Comparison of ENCODE assay signal across 8 cellular contexts in the genomic region with DNA sequence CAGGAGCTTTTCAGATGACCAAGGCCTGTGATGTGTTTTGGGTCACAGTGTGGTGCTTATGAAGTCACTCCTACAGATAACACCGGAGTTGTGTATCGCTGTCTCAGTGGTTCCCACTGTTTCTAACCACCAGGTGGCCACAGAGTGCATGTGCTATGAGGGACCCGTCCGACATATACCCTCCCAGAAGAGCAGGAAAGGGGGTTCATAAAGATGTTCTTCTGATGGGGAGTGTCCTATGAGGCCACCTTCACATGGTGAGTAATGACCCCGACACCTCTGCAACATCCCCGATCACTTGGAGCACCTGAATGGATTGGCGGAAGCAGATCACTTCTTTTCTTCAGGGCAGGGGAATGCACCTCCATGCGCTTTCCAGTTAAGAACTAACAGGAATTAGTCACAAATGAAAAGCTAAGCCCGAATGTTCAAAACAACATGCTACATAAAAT.
DNase-seq lines count a peak whose midpoint lies in the region; ATAC-seq and TF ChIP-seq lines count a peak whose summit lies in the region.
"Not testable (repeated sequence)": the region's sequence is repeated elsewhere in the genome, so short reads cannot be mapped to it uniquely, and the experiment has no call there.

No MANE protein-coding gene starts in this region.

- not testable (repeated sequence) for H3K9ac ChIP-seq in KMS-11

- H3K4me3 ChIP-seq in GM06990 (replicated peaks; ENCODE audit: low read depth, low read length); KMS-11 (IDR thresholded peaks at IDR 0.05; ENCODE audit: insufficient read depth, low read depth, low read length); upper lobe of right lung: not testable (repeated sequence)

- H3K4me3 Mint-ChIP-seq in activated naive CD8-positive, alpha-beta T cell treated with anti-CD3 and anti-CD28 coated beads, Interleukin-2, amount 10 ng/mL, durations not matched to agents 7 days and 5 days: peak overlapping the region; percentile 57
- H3K4me3 Mint-ChIP-seq in endothelial cell (ENCODE audit: unreplicated experiment); progenitor cell of endocrine pancreas (ENCODE audit: low read depth): not testable (repeated sequence)

- not testable (repeated sequence) for H4K20me1 ChIP-seq in KMS-11 (ENCODE audit: insufficient read depth)

- ATAC-seq in activated CD4-positive, CD25-positive, alpha-beta regulatory T cell treated with anti-CD3 and anti-CD28 coated beads, Interleukin-2, amount 50 U/mL, for 24 hours: peak; percentile 82 to 88
- peak; percentile 67 for ATAC-seq in activated naive CD8-positive, alpha-beta T cell treated with anti-CD3 and anti-CD28 coated beads, Interleukin-2, amount 10 ng/mL, durations not matched to agents 7 days and 5 days (ENCODE audit: low read depth)
- peak; percentile 56 for ATAC-seq in left colon
- peak; percentile 75 for ATAC-seq in upper lobe of right lung

- H2AFZ ChIP-seq in KMS-11 (ENCODE audit: low read depth): peak overlapping the region; percentile 45; the same call in 1 of the 2 replicates

- POLR2A ChIA-PET in activated naive CD8-positive, alpha-beta T cell treated with anti-CD3 and anti-CD28 coated beads, Interleukin-2, amount 10 ng/mL, durations not matched to agents 7 days and 5 days (lab: Charles Lee): interaction anchor here (1.1 kb wide), 1 partner anchor 19 kb away, joined by 3 read pairs; no protein-coding TSS in a partner anchor

- H3K4me1 Mint-ChIP-seq in activated naive CD8-positive, alpha-beta T cell treated with anti-CD3 and anti-CD28 coated beads, Interleukin-2, amount 10 ng/mL, durations not matched to agents 7 days and 5 days: peaks cover 19% of the 10 kb centered on the region
- not testable (repeated sequence) for H3K4me1 Mint-ChIP-seq in endothelial cell (ENCODE audit: unreplicated experiment); progenitor cell of endocrine pancreas (ENCODE audit: low read depth)

- not testable (repeated sequence) for H3K9me3 Mint-ChIP-seq in activated naive CD8-positive, alpha-beta T cell treated with anti-CD3 and anti-CD28 coated beads, Interleukin-2, amount 10 ng/mL, durations not matched to agents 7 days and 5 days; endothelial cell (ENCODE audit: unreplicated experiment); progenitor cell of endocrine pancreas (ENCODE audit: low read depth)

- DNase-seq in GM06990 (ENCODE audit: extremely low read depth, insufficient read length); activated naive CD8-positive, alpha-beta T cell treated with anti-CD3 and anti-CD28 coated beads, Interleukin-2, amount 10 ng/mL, durations not matched to agents 7 days and 5 days; endothelial cell (ENCODE audit: low spot score); left colon; progenitor cell of endocrine pancreas (ENCODE audit: low spot score, unreplicated experiment); upper lobe of right lung: not testable (repeated sequence)

- not testable (repeated sequence) for H3K27me3 ChIP-seq in GM06990 (replicated peaks; ENCODE audit: control insufficient read depth, insufficient read depth, low read length); KMS-11 (ENCODE audit: insufficient read depth, low read depth); upper lobe of right lung

- H3K4me1 ChIP-seq in KMS-11 (ENCODE audit: low read depth, poor library complexity, severe bottlenecking): peaks cover 24% of the 10 kb centered on the region
- H3K4me1 ChIP-seq in upper lobe of right lung: not testable (repeated sequence)

- H3K9me3 ChIP-seq in upper lobe of right lung: not testable (repeated sequence)

- not testable (repeated sequence) for H3K27me3 Mint-ChIP-seq in activated naive CD8-positive, alpha-beta T cell treated with anti-CD3 and anti-CD28 coated beads, Interleukin-2, amount 10 ng/mL, durations not matched to agents 7 days and 5 days; endothelial cell (ENCODE audit: unreplicated experiment); progenitor cell of endocrine pancreas

- H3K27ac Mint-ChIP-seq in activated naive CD8-positive, alpha-beta T cell treated with anti-CD3 and anti-CD28 coated beads, Interleukin-2, amount 10 ng/mL, durations not matched to agents 7 days and 5 days: peak overlapping the region; percentile 84
- not testable (repeated sequence) for H3K27ac Mint-ChIP-seq in endothelial cell (ENCODE audit: unreplicated experiment); progenitor cell of endocrine pancreas

- not testable (repeated sequence) for H3K36me3 Mint-ChIP-seq in activated naive CD8-positive, alpha-beta T cell treated with anti-CD3 and anti-CD28 coated beads, Interleukin-2, amount 10 ng/mL, durations not matched to agents 7 days and 5 days; endothelial cell (ENCODE audit: low read depth, unreplicated experiment); progenitor cell of endocrine pancreas (ENCODE audit: insufficient read depth)

- intact Hi-C loops in left colon (cut with DNase I, micrococcal nuclease); upper lobe of right lung (cut with DNase I): not testable (repeated sequence)

- TF ChIP-seq CTCF in GM06990 (IDR thresholded peaks at IDR 0.05; ENCODE audit: insufficient read depth, low read length, poor library complexity, severe bottlenecking) (peak; percentile 20), KMS-11 (conservative IDR thresholded peaks at IDR 0.05; ENCODE audit: low read depth, low read length) (peak; percentile 82), endothelial cell (IDR thresholded peaks at IDR 0.05; ENCODE audit: unreplicated experiment) (peak; percentile 32), progenitor cell of endocrine pancreas (IDR thresholded peaks at IDR 0.05; ENCODE audit: unreplicated experiment) (peak; percentile 58), upper lobe of right lung (IDR thresholded peaks at IDR 0.05) (peak; percentile 48)

- peak overlapping the region; percentile 5; the same call in 1 of the 2 replicates for H3K4me2 ChIP-seq in KMS-11

- H3K36me3 ChIP-seq in GM06990 (ENCODE audit: control insufficient read depth, insufficient read depth, low read length); KMS-11 (ENCODE audit: insufficient read depth); upper lobe of right lung: not testable (repeated sequence)

- not testable (repeated sequence) for H3K27ac ChIP-seq in KMS-11, upper lobe of right lung

- H3K79me2 ChIP-seq in KMS-11 (ENCODE audit: insufficient read depth, low read depth): not testable (repeated sequence)

Comparison
In these comparisons a context has a peak if more than half of its experiments do, and no peak if none do; other contexts are left out.
1. CTCF ChIP-seq: peak in every context shown above with its lines; median percentile 82 in KMS-11; 58 in progenitor cell of endocrine pancreas; 48 in upper lobe of right lung; 32 in endothelial cell; 20 in GM06990.